Comparison of ENCODE assay signal across 35 cellular contexts in genomic region chr12:119546340-119546739, GRCh38. TPM values are rescaled to one million over a fixed set of nuclear protein-coding genes. Genes with fewer than 3 reads are reported as not detected.
"Had no signal": no experiment of that assay in that cellular context is flagged by ENCODE, and none has a peak within 500 bp of the region (broad histone marks: within the 10 kb centered on the region; RNA-seq: fewer than 3 reads in every experiment).

No MANE protein-coding gene starts in this region.

- H3K27ac ChIP-seq: ascending aorta, cardiac muscle cell, colonic mucosa, WERI-Rb-1 had no signal

- H3K4me3 ChIP-seq: ascending aorta, cardiac muscle cell, colonic mucosa had no signal

- H3K4me1 ChIP-seq: ascending aorta, colonic mucosa had no signal

- ATAC-seq: activated CD4-positive, alpha-beta T cell treated with anti-CD3 and anti-CD28 coated beads for 36 hours; activated CD4-positive, CD25-positive, alpha-beta regulatory T cell treated with anti-CD3 and anti-CD28 coated beads, Interleukin-2, amount 50 U/mL, for 24 hours; activated CD8-positive, alpha-beta memory T cell treated with anti-CD3 and anti-CD28 coated beads, Interleukin-2, amount 10 ng/mL, durations not matched to agents 7 days and 5 days; activated CD8-positive, alpha-beta T cell treated with anti-CD3 and anti-CD28 coated beads, Interleukin-2, amount 10 ng/mL, durations not matched to agents 7 days and 5 days; activated naive CD8-positive, alpha-beta T cell treated with anti-CD3 and anti-CD28 coated beads, Interleukin-2, amount 50 U/mL, for 24 hours; WTC11 had no signal

- H3K36me3 ChIP-seq: ascending aorta, cardiac muscle cell, colonic mucosa, WERI-Rb-1 had no signal

- FAIRE-seq: bronchial epithelial cell, TTC549 had no signal

- H3K27me3 ChIP-seq: ascending aorta, cardiac muscle cell, colonic mucosa had no signal

- H3K9me3 ChIP-seq: ascending aorta, colonic mucosa had no signal

- DNase-seq: activated CD4-positive, alpha-beta memory T cell treated with anti-CD3 and anti-CD28 coated beads, Interleukin-2, amount 10 ng/mL, durations not matched to agents 7 days and 5 days; activated CD4-positive, alpha-beta T cell treated with anti-CD3 and anti-CD28 coated beads for 1 hour; activated CD4-positive, alpha-beta T cell treated with anti-CD3 and anti-CD28 coated beads for 36 hours; activated CD4-positive, alpha-beta T cell treated with anti-CD3 and anti-CD28 coated beads for 48 hours; activated CD4-positive, alpha-beta T cell treated with anti-CD3 and anti-CD28 coated beads, Interleukin-2, amount 10 ng/mL, durations not matched to agents 7 days and 5 days; activated CD4-positive, alpha-beta T cell treated with anti-CD3 and anti-CD28 coated beads, Interleukin-2, amount 50 U/mL, for 48 hours; activated CD4-positive, CD25-positive, alpha-beta regulatory T cell; activated CD8-positive, alpha-beta memory T cell treated with anti-CD3 and anti-CD28 coated beads for 24 hours; activated CD8-positive, alpha-beta memory T cell treated with anti-CD3 and anti-CD28 coated beads, Interleukin-2, amount 10 ng/mL, durations not matched to agents 7 days and 5 days; activated CD8-positive, alpha-beta memory T cell treated with anti-CD3 and anti-CD28 coated beads, Interleukin-2, amount 50 U/mL, for 48 hours; activated CD8-positive, alpha-beta T cell treated with anti-CD3 and anti-CD28 coated beads, Interleukin-2, amount 10 ng/mL, durations not matched to agents 7 days and 5 days; activated effector memory CD4-positive, alpha-beta T cell treated with Interleukin-2 at 50 U/mL for 16 hours; activated gamma-delta T cell; activated naive CD4-positive, alpha-beta T cell treated with anti-CD3 and anti-CD28 coated beads, Interleukin-2, amount 10 ng/mL, durations not matched to agents 7 days and 5 days; activated naive CD4-positive, alpha-beta T cell treated with Interleukin-2 at 50 U/mL for 16 hours; activated naive CD8-positive, alpha-beta T cell treated with anti-CD3 and anti-CD28 coated beads, Interleukin-2, amount 10 ng/mL, durations not matched to agents 7 days and 5 days; activated naive CD8-positive, alpha-beta T cell treated with anti-CD3 and anti-CD28 coated beads, Interleukin-2, amount 50 U/mL, for 24 hours; activated T-cell treated with anti-CD3 and anti-CD28 coated beads, Interleukin-2, amount 50 U/mL, for 24 hours; activated T-cell treated with anti-CD3 and anti-CD28 coated beads, Interleukin-2, amount 50 U/mL, for 48 hours; amygdala; anterior cingulate cortex; caudate nucleus; cerebellar nuclear complex; colonic mucosa; T-helper 2 cell; T-helper 9 cell; WERI-Rb-1 had no signal

RNA-seq across cellular contexts. Expression of gene TMEM233, which starts 47.2 kb away (rescaled TPM):
- total RNA-seq: activated CD4-positive, alpha-beta memory T cell treated with anti-CD3 and anti-CD28 coated beads, Interleukin-2, amount 10 ng/mL, durations not matched to agents 7 days and 5 days; activated CD4-positive, alpha-beta T cell treated with anti-CD3 and anti-CD28 coated beads for 36 hours; activated CD4-positive, alpha-beta T cell treated with anti-CD3 and anti-CD28 coated beads, Interleukin-2, amount 10 ng/mL, durations not matched to agents 7 days and 5 days; activated CD8-positive, alpha-beta memory T cell treated with anti-CD3 and anti-CD28 coated beads, Interleukin-2, amount 10 ng/mL, durations not matched to agents 7 days and 5 days; activated CD8-positive, alpha-beta T cell treated with anti-CD3 and anti-CD28 coated beads, Interleukin-2, amount 10 ng/mL, durations not matched to agents 7 days and 5 days; activated naive CD8-positive, alpha-beta T cell treated with anti-CD3 and anti-CD28 coated beads, Interleukin-2, amount 10 ng/mL, durations not matched to agents 7 days and 5 days; activated T-helper 2 cell treated with anti-CD3 and anti-CD28 coated beads, Interferon-gamma antibody, Interleukin-2, Interleukin-4, amounts not matched to agents 10 μg/mL and 5 μg/mL and 100 μg/mL, durations not matched to agents 14 hours and 24 hours and 36 hours; ascending aorta; bronchial epithelial cell; chondrocyte had no signal
- polyA plus RNA-seq: cardiac muscle cell had no signal
